In genomic region chr15:35748105-35748504, GRCh38 we compare ENCODE assay signal across 25 cellular contexts.
"Had no signal": no experiment of that assay in that cellular context is flagged by ENCODE, and none has a peak within 500 bp of the region (broad histone marks: within the 10 kb centered on the region; RNA-seq: fewer than 3 reads in every experiment).

No MANE protein-coding gene starts in this region.

- H3K79me2 ChIP-seq: hepatocyte had no signal

- H3K27ac ChIP-seq: coronary artery, dorsolateral prefrontal cortex, esophagus muscularis mucosa, foreskin keratinocyte, gastroesophageal sphincter, heart right ventricle, hepatocyte, left lung, lower lobe of right lung had no signal

- H2AFZ ChIP-seq: hepatocyte had no signal

- H3K9me3 ChIP-seq: esophagus muscularis mucosa, gastroesophageal sphincter, heart right ventricle, left lung, lower lobe of right lung, mucosa of descending colon had no signal

- H3K4me3 ChIP-seq: coronary artery, dorsolateral prefrontal cortex, esophagus muscularis mucosa, gastroesophageal sphincter, heart right ventricle, hepatocyte, left lung, lower lobe of right lung, mucosa of descending colon had no signal

- H3K4me2 ChIP-seq: hepatocyte had no signal

- H3K36me3 ChIP-seq: esophagus muscularis mucosa, gastroesophageal sphincter, heart right ventricle, left lung, lower lobe of right lung had no signal

- FAIRE-seq: colon, endothelial cell of umbilical vein, frontal cortex, islet of Langerhans, keratinocyte had no signal

- DNase-seq: dermis blood vessel endothelial cell; dorsolateral prefrontal cortex; effector CD4-positive, alpha-beta T cell; effector memory CD4-positive, alpha-beta T cell; foreskin keratinocyte; heart right ventricle; hypothalamus; left cardiac atrium; left lung; left ventricle myocardium superior; lower lobe of right lung; mesenchymal stem cell; mucosa of descending colon; naive B cell; naive thymus-derived CD8-positive, alpha-beta T cell had no signal

- H3K4me1 ChIP-seq: foreskin keratinocyte, left lung, lower lobe of right lung had no signal

- H3K27me3 ChIP-seq: esophagus muscularis mucosa, foreskin keratinocyte, gastroesophageal sphincter, heart right ventricle, hepatocyte, left lung had no signal

- H3K27ac Mint-ChIP-seq: mesothelial cell of epicardium; naive B cell; naive thymus-derived CD8-positive, alpha-beta T cell had no signal

- ATAC-seq: foreskin keratinocyte; gastroesophageal sphincter; heart right ventricle; left cardiac atrium; left lung; left ventricle myocardium superior; lower lobe of right lung; mucosa of descending colon; naive thymus-derived CD8-positive, alpha-beta T cell had no signal

- H3K4me1 Mint-ChIP-seq: naive B cell; naive thymus-derived CD8-positive, alpha-beta T cell had no signal

- H3K36me3 Mint-ChIP-seq: naive B cell; naive thymus-derived CD8-positive, alpha-beta T cell had no signal

- H3K4me3 Mint-ChIP-seq: mesothelial cell of epicardium; naive B cell; naive thymus-derived CD8-positive, alpha-beta T cell had no signal
